21 cellular contexts compared by ENCODE assay signal in the genomic region with DNA sequence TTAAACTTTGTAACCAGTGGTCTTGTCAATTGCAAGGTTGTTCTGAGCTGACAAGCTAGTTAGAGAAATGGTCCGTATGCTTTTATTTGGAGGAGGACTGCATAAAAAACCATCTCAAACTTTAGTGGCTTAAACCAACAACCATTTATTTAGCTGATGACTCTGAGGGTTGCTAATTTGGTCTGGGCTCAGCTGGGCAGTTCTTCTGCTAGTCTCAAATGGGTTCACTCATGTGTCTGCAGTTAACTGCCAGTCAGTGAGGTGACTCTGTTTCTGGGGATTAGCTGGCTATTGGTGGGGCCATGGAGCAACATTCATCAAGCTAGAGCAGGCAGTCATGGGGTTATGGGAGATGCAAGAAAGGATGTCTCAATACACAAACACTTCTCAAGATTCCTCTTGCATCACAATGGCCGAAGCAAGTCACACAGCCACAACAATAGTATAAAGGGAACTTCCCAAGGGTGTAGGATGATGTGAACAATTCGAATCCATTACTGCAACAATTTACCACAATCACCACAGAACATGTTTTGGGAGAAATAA.
DNase-seq lines count a peak whose midpoint lies in the region; ATAC-seq and TF ChIP-seq lines count a peak whose summit lies in the region.
"Had no signal": no experiment of that assay in that cellular context is flagged by ENCODE, and none has a peak within 500 bp of the region (broad histone marks: within the 10 kb centered on the region; RNA-seq: fewer than 3 reads in every experiment).

No MANE protein-coding gene starts in this region.

- H3K27ac ChIP-seq in endodermal cell (ENCODE audit: low read depth, low read length) (no peak overlapping the region), spleen (peak overlapping the region in 7 of 8 donors; percentile 34 to 89 (median 77))
- H3K27ac ChIP-seq: 22Rv1, SK-N-MC had no signal

- no peak overlapping the region for H3K27ac Mint-ChIP-seq in endodermal cell
- H3K27ac Mint-ChIP-seq: B cell; CD4-positive, alpha-beta T cell; HFFc6; T-cell had no signal

- DNase-seq in SIG-M5 treated with dmso at 0.1 percent for 504 hours (lab: John Stamatoyannopoulos, UW; ENCODE audit: unreplicated experiment) = peak; percentile 82
- DNase-seq in SIG-M5 (lab: John Stamatoyannopoulos, UW) = no peak
- DNase-seq in NOMO-1 treated with dmso at 0.1 percent for 144 hours (lab: John Stamatoyannopoulos, UW; ENCODE audit: unreplicated experiment) = peak; percentile 61
- no peak for DNase-seq in endodermal cell
- DNase-seq in spleen = no peak
- no peak for DNase-seq in ACHN
- DNase-seq: CD4-positive, alpha-beta T cell; DMS53; EL; H7; HFFc6; NCI-H187; NCI-H2107; NCI-H510A; T-cell had no signal

- H3K4me3 ChIP-seq in endodermal cell (ENCODE audit: low read length) = peak overlapping the region; percentile 15
- H3K4me3 ChIP-seq in spleen = peak overlapping the region in 1 of 8 donors; percentile 4
- H3K4me3 ChIP-seq: SK-N-MC had no signal

- H3K9me3 ChIP-seq in endodermal cell (ENCODE audit: control insufficient read depth, low read length) = peaks cover 14% of the 10 kb centered on the region
- peaks cover 0 to 4% (median 0%) of the 10 kb centered on the region in 8 donors for H3K9me3 ChIP-seq in spleen

- intact Hi-C loops in spleen (cut with DNase I; ENCODE audit: low total_unique reads) = no loop called here

- peaks cover 10% of the 10 kb centered on the region for H3K9me3 Mint-ChIP-seq in endodermal cell
- H3K9me3 Mint-ChIP-seq: CD4-positive, alpha-beta T cell; HFFc6 had no signal

- WGBS in endodermal cell (ENCODE audit: insufficient coverage in 1 of 2, insufficient read length in 1 of 2), 2 experiments = 96 to 100% methylated on average over 1 to 3 of the region's 3 CpGs
- WGBS in spleen, 5 donors = 55 to 75% (median 65%) methylated on average over 3 of the region's 3 CpGs

- H3K4me3 Mint-ChIP-seq in endodermal cell = no peak overlapping the region
- H3K4me3 Mint-ChIP-seq: B cell; CD4-positive, alpha-beta T cell; HFFc6; T-cell had no signal

- H3K36me3 ChIP-seq in endodermal cell (ENCODE audit: control insufficient read depth, insufficient read depth, low read length) = no peaks in the 10 kb centered on the region
- no peaks in the 10 kb centered on the region for H3K36me3 ChIP-seq in spleen

- H3K9ac ChIP-seq in endodermal cell (ENCODE audit: extremely low read depth, low read length, poor library complexity, severe bottlenecking) = no peak overlapping the region

- no peaks in the 10 kb centered on the region for H3K36me3 Mint-ChIP-seq in endodermal cell (ENCODE audit: low read depth)
- H3K36me3 Mint-ChIP-seq: T-cell had no signal

- H3K27me3 Mint-ChIP-seq in endodermal cell (ENCODE audit: insufficient read depth) = no peaks in the 10 kb centered on the region
- H3K27me3 Mint-ChIP-seq: B cell had no signal

- no peak for TF ChIP-seq POLR2A in spleen (IDR thresholded peaks at IDR 0.05)

- in situ Hi-C loops in ACHN (cut with HindIII; ENCODE audit: low pct_ligation_motif_present, low pct_unique_long_range_greater_than_20kb, low sequenced_read_pairs) = no loop called here

- H3K4me1 ChIP-seq in endodermal cell (ENCODE audit: control insufficient read depth, insufficient read depth, low read length) (no peaks in the 10 kb centered on the region), spleen (peaks cover 0 to 2% (median 0%) of the 10 kb centered on the region in 6 donors)

- no peaks in the 10 kb centered on the region for H3K27me3 ChIP-seq in endodermal cell (ENCODE audit: control insufficient read depth, insufficient read depth, low read length, poor library complexity, severe bottlenecking)
- H3K27me3 ChIP-seq in spleen (replicated peaks in 1 of 7) = no peaks in the 10 kb centered on the region

- no peak for ATAC-seq in HG03097 (IDR thresholded peaks at IDR 0.05; ENCODE audit: low FRiP score, unreplicated experiment)
- ATAC-seq in activated CD4-positive, CD25-positive, alpha-beta regulatory T cell treated with anti-CD3 and anti-CD28 coated beads, Interleukin-2, amount 50 U/mL, for 24 hours = no peak
- ATAC-seq: Right ventricle myocardium inferior, T-cell had no signal

- TF ChIP-seq CTCF in endodermal cell (conservative IDR thresholded peaks at IDR 0.05) (no peak), spleen (IDR thresholded peaks at IDR 0.05 in 8 of 11, conservative IDR thresholded peaks at IDR 0.05 in 3 of 11) (no peak)

- H3K4me1 Mint-ChIP-seq in endodermal cell = peaks cover 4% of the 10 kb centered on the region
- H3K4me1 Mint-ChIP-seq: B cell, T-cell had no signal

Comparison
In these comparisons a context has a peak if more than half of its experiments do, and no peak if none do; other contexts are left out.
1. DNase-seq: peak in SIG-M5 treated with dmso at 0.1 percent for 504 hours (single experiment) and NOMO-1 treated with dmso at 0.1 percent for 144 hours (single experiment); none in SIG-M5 (single experiment), endodermal cell (single experiment), spleen (single experiment) and ACHN (single experiment).